1 cellular context compared by ENCODE assay signal in the genomic region with DNA sequence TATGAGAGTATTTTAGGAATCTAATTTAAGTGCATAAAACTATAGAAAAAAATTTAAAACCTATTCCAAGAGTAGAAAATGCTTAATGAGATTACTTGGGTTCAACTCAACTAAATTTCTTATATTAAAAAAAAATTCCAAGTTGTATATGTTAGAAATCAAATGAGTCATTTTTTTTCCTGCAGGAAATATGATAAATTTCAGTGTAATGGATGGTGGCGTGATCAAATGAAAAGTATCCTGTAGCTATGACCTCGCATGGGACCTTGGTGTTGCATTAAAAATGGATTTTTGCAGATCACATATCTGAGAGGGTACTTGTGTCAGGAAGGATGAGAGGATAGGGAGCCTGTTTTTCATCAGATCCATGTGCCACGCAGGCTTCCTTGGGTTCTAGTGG.
TF ChIP-seq lines count a peak whose summit lies in the region.

No MANE protein-coding gene starts in this region.

TF ChIP-seq in SK-N-SH treated with all-trans-retinoic acid at 6 μM for 48 hours, 23 proteins besides CTCF, POLR2A, EP300 and RAD21 (continued from another document):
- TF ChIP-seq, protein P1, sequence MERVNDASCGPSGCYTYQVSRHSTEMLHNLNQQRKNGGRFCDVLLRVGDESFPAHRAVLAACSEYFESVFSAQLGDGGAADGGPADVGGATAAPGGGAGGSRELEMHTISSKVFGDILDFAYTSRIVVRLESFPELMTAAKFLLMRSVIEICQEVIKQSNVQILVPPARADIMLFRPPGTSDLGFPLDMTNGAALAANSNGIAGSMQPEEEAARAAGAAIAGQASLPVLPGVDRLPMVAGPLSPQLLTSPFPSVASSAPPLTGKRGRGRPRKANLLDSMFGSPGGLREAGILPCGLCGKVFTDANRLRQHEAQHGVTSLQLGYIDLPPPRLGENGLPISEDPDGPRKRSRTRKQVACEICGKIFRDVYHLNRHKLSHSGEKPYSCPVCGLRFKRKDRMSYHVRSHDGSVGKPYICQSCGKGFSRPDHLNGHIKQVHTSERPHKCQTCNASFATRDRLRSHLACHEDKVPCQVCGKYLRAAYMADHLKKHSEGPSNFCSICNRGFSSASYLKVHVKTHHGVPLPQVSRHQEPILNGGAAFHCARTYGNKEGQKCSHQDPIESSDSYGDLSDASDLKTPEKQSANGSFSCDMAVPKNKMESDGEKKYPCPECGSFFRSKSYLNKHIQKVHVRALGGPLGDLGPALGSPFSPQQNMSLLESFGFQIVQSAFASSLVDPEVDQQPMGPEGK (CRISPR knock-in tag; IDR thresholded peaks at IDR 0.05; ENCODE audit: borderline replicate concordance), result no peak
